In genomic region chr1:46394872-46395465, GRCh38 we compare ENCODE assay signal across 9 cellular contexts. TPM values are rescaled to one million over a fixed set of nuclear protein-coding genes. Genes with fewer than 3 reads are reported as not detected.
DNase-seq lines count a peak whose midpoint lies in the region; ATAC-seq, FAIRE-seq and TF ChIP-seq lines count a peak whose summit lies in the region.
"Had no signal": no experiment of that assay in that cellular context is flagged by ENCODE, and none has a peak within 500 bp of the region (broad histone marks: within the 10 kb centered on the region; RNA-seq: fewer than 3 reads in every experiment).

No MANE protein-coding gene starts in this region.

- no peak overlapping the region for H3T11ph ChIP-seq in H9 (ENCODE audit: low read length)

- ATAC-seq in left colon = peak; percentile 26
- no peak for ATAC-seq in activated T-cell treated with anti-CD3 and anti-CD28 coated beads, Interleukin-2, amount 50 U/mL, for 72 hours (replicated peaks in 1 of 2)

- H3K14ac ChIP-seq in H9 (ENCODE audit: insufficient read depth, low read length) = no peak overlapping the region; the same call in 1 of the 2 replicates

- H2BK120ac ChIP-seq in H9 (ENCODE audit: low read depth, low read length, poor library complexity, severe bottlenecking) = no peak overlapping the region

- no peak for FAIRE-seq in small intestine (lab: Jason Lieb, UNC)

- peaks cover 23 to 41% of the 10 kb centered on the region in 2 experiments for H3K4me1 Mint-ChIP-seq in H9
- peaks cover 5% of the 10 kb centered on the region for H3K4me1 Mint-ChIP-seq in activated T-cell treated with anti-CD3 and anti-CD28 coated beads, Interleukin-2, amount 50 U/mL, for 72 hours (ENCODE audit: low read depth)

- no peak overlapping the region for H2AFZ ChIP-seq in H9 (ENCODE audit: low read length)

- peaks cover 4% of the 10 kb centered on the region; the same call in 1 of the 2 replicates for H3K27me3 ChIP-seq in H9 (ENCODE audit: insufficient read depth, low read length)
- H3K27me3 ChIP-seq in ascending aorta = no peaks in the 10 kb centered on the region
- no peaks in the 10 kb centered on the region for H3K27me3 ChIP-seq in small intestine (ENCODE audit: control insufficient read depth in 2 of 2, insufficient read depth in 2 of 2, low read length in 2 of 2)
- H3K27me3 ChIP-seq in effector memory CD4-positive, alpha-beta T cell (replicated peaks; ENCODE audit: control insufficient read depth, insufficient read depth, low read length, poor library complexity, severe bottlenecking) = no peaks in the 10 kb centered on the region

- TF ChIP-seq POLR2A in erythroblast (IDR thresholded peaks at IDR 0.05; ENCODE audit: low read length) = no peak

- no peaks in the 10 kb centered on the region for H4K20me1 ChIP-seq in H9 (ENCODE audit: control insufficient read depth, insufficient read depth, insufficient read length)

- no peak overlapping the region for H4K5ac ChIP-seq in H9 (ENCODE audit: insufficient read length, low read depth, low read length)

- peaks cover 11 to 19% (median 17%) of the 10 kb centered on the region in 3 experiments for H3K36me3 Mint-ChIP-seq in H9 (ENCODE audit: insufficient read depth in 1 of 3, low read depth in 3 of 3)
- H3K36me3 Mint-ChIP-seq in activated T-cell treated with anti-CD3 and anti-CD28 coated beads, Interleukin-2, amount 50 U/mL, for 72 hours (ENCODE audit: insufficient read depth in 2 of 2) = peaks cover 11 to 17% of the 10 kb centered on the region in 2 donors

- intact Hi-C loops in ascending aorta (cut with DNase I) (loop anchor here (2.0 kb wide), 1 partner anchor 324 kb away; the partner anchor contains the start of gene EFCAB14), left colon (cut with DNase I, micrococcal nuclease) (no loop called here)

- peak overlapping the region; percentile 1 for H3K9ac ChIP-seq in H9 (ENCODE audit: extremely low read depth, insufficient read length, low read length)

- H3K18ac ChIP-seq in H9 (ENCODE audit: insufficient read length, low read depth, low read length) = no peak overlapping the region

- H3K4me3 Mint-ChIP-seq in H9 = peak overlapping the region; percentile 82 to 91
- H3K4me3 Mint-ChIP-seq in activated T-cell treated with anti-CD3 and anti-CD28 coated beads, Interleukin-2, amount 50 U/mL, for 72 hours = peak overlapping the region in 1 of 2 donors; percentile 77

- TF ChIP-seq CTCF in H9 (conservative IDR thresholded peaks at IDR 0.05) (no peak), ascending aorta (IDR thresholded peaks at IDR 0.05) (no peak)

- no peak overlapping the region for H2BK12ac ChIP-seq in H9 (ENCODE audit: insufficient read length, low read depth, low read length)

- no peak overlapping the region for H3K27ac ChIP-seq in H9 (ENCODE audit: insufficient read length, low read depth, low read length)
- no peak overlapping the region for H3K27ac ChIP-seq in ascending aorta
- peak overlapping the region in 1 of 2 donors; percentile 89 for H3K27ac ChIP-seq in small intestine (ENCODE audit: low read depth in 1 of 2, low read length in 1 of 2)
- no peak overlapping the region for H3K27ac ChIP-seq in effector memory CD4-positive, alpha-beta T cell (ENCODE audit: insufficient read depth, low read length, poor library complexity, severe bottlenecking)

- no peak overlapping the region for H3K56ac ChIP-seq in H9 (ENCODE audit: insufficient read length, low read depth, low read length)

- no peak overlapping the region for H3K23ac ChIP-seq in H9 (ENCODE audit: insufficient read length, low read depth, low read length)

- peak overlapping the region; percentile 56 for H3K4me2 ChIP-seq in H9 (ENCODE audit: insufficient read depth, insufficient read length, low read length)

- DNase-seq in H9 (no peak), ascending aorta (ENCODE audit: low spot score in 2 of 2) (no peak), left colon (no peak), small intestine (peak; percentile 29), erythroblast (lab: John Stamatoyannopoulos, UW) (no peak), Kasumi-1 (lab: John Stamatoyannopoulos, UW) (no peak)
- DNase-seq in effector memory CD4-positive, alpha-beta T cell = no peak
- DNase-seq in activated T-cell treated with anti-CD3 and anti-CD28 coated beads, Interleukin-2, amount 50 U/mL, for 72 hours = no peak
- DNase-seq: NCI-H1417 treated with DMSO at 0.1 percent for 48 hours had no signal

- H3K9me3 Mint-ChIP-seq in H9 = peaks cover 23 to 24% of the 10 kb centered on the region in 2 experiments
- H3K9me3 Mint-ChIP-seq in activated T-cell treated with anti-CD3 and anti-CD28 coated beads, Interleukin-2, amount 50 U/mL, for 72 hours = peaks cover 3 to 6% of the 10 kb centered on the region in 2 donors

- H2AK5ac ChIP-seq in H9 (ENCODE audit: insufficient read length, low read length) = no peak overlapping the region

- whole genome bisulfite sequencing in H9 (ENCODE audit: extremely low coverage, insufficient read length, low lambda C conversion rate) = no CpG with 5 or more reads among the region's 17 CpGs
- 17 to 37% (median 28%) methylated on average over 17 of the region's 17 CpGs for WGBS in small intestine, 3 donors

- no peak overlapping the region for H4K8ac ChIP-seq in H9 (replicated peaks; ENCODE audit: insufficient read length, low read depth, low read length)

- H4K91ac ChIP-seq in H9 (ENCODE audit: insufficient read length, low read depth, low read length) = no peak overlapping the region

- H2BK20ac ChIP-seq in H9 (ENCODE audit: low read depth, low read length, poor library complexity, severe bottlenecking) = no peak overlapping the region

- H3K23me2 ChIP-seq in H9 (ENCODE audit: insufficient read length, low read depth, low read length, poor library complexity, severe bottlenecking) = peaks cover 6% of the 10 kb centered on the region

- H3K79me1 ChIP-seq in H9 (ENCODE audit: insufficient read depth, low read depth, low read length, poor library complexity, severe bottlenecking) = no peaks in the 10 kb centered on the region

- H3K4me3 ChIP-seq in ascending aorta (peak overlapping the region; percentile 60 to 69), small intestine (ENCODE audit: low read depth in 1 of 2, low read length in 2 of 2) (peak overlapping the region in 1 of 2 donors; percentile 68)
- no peak overlapping the region for H3K4me3 ChIP-seq in effector memory CD4-positive, alpha-beta T cell (ENCODE audit: insufficient read depth, low read depth, low read length, poor library complexity, severe bottlenecking)

- H3K4me1 ChIP-seq in H9 (ENCODE audit: insufficient read depth, low read length) (peaks cover 5% of the 10 kb centered on the region), ascending aorta (peaks cover 0 to 6% of the 10 kb centered on the region in 2 donors), small intestine (ENCODE audit: control insufficient read depth in 2 of 2, insufficient read depth in 1 of 2, low read depth in 1 of 2, low read length in 1 of 2) (peaks cover 0 to 2% of the 10 kb centered on the region in 2 donors)
- H3K4me1 ChIP-seq in effector memory CD4-positive, alpha-beta T cell (ENCODE audit: control insufficient read depth, insufficient read depth, low read length, poor library complexity, severe bottlenecking) = no peaks in the 10 kb centered on the region

- H3K27ac Mint-ChIP-seq in H9 = no peak overlapping the region
- no peak overlapping the region for H3K27ac Mint-ChIP-seq in activated T-cell treated with anti-CD3 and anti-CD28 coated beads, Interleukin-2, amount 50 U/mL, for 72 hours

- H2BK5ac ChIP-seq in H9 (ENCODE audit: insufficient read length, low read length) = no peak overlapping the region

- H2BK15ac ChIP-seq in H9 (ENCODE audit: low read depth, low read length) = no peak overlapping the region

- peaks cover 55% of the 10 kb centered on the region for H3K27me3 Mint-ChIP-seq in H9 (ENCODE audit: low read depth)
- H3K27me3 Mint-ChIP-seq in activated T-cell treated with anti-CD3 and anti-CD28 coated beads, Interleukin-2, amount 50 U/mL, for 72 hours (ENCODE audit: low read depth) = peaks cover 28% of the 10 kb centered on the region

- H3K9me3 ChIP-seq in H9 (ENCODE audit: control insufficient read depth, low read depth, low read length) (peaks cover 10% of the 10 kb centered on the region), ascending aorta (peaks cover 0 to 12% of the 10 kb centered on the region in 2 donors), small intestine (ENCODE audit: control insufficient read depth, low read depth) (no peaks in the 10 kb centered on the region)
- peaks cover 4% of the 10 kb centered on the region for H3K9me3 ChIP-seq in effector memory CD4-positive, alpha-beta T cell (ENCODE audit: control insufficient read depth, low read length)

- H3K36me3 ChIP-seq in ascending aorta = peaks cover 0 to 2% of the 10 kb centered on the region in 2 donors
- H3K36me3 ChIP-seq in small intestine (ENCODE audit: control insufficient read depth in 2 of 2, insufficient read depth in 2 of 2, low read length in 2 of 2) = no peaks in the 10 kb centered on the region
- no peaks in the 10 kb centered on the region for H3K36me3 ChIP-seq in effector memory CD4-positive, alpha-beta T cell (ENCODE audit: control insufficient read depth, insufficient read depth, low read length)

- H3K79me2 ChIP-seq in H9 (ENCODE audit: insufficient read depth, low read length) = no peaks in the 10 kb centered on the region; the same call in 1 of the 2 replicates

- no peak overlapping the region for H3K4ac ChIP-seq in H9 (ENCODE audit: low read depth, low read length)

RNA-seq across cellular contexts. Expression of gene FAAH, which starts 0.9 kb away (rescaled TPM):
- total RNA-seq in H9 (2021) (18.9 and 23.4 TPM in 2 replicates), ascending aorta (6.0 TPM), left colon (10 to 100 TPM; 71.1 to 84.5 TPM)
- 100 to 1,000 TPM in 1 of 3 donors, 10 to 100 TPM in 2; 46.4 to 138 (median 90.8) TPM for polyA plus RNA-seq in small intestine
- 1 to 10 TPM; 5.1 to 8.8 TPM for total RNA-seq in activated T-cell treated with anti-CD3 and anti-CD28 coated beads, Interleukin-2, amount 50 U/mL, for 72 hours

RNA-seq across cellular contexts. Expression of gene NSUN4, which starts 54.4 kb away (rescaled TPM):
- total RNA-seq in H9 (2021) = 17.5 and 20.4 TPM in 2 replicates
- 6.1 TPM for total RNA-seq in ascending aorta
- total RNA-seq in left colon = 10 to 100 TPM; 16.8 to 22.1 TPM
- 10 to 100 TPM in 2 of 3 donors, 1 to 10 TPM in 1; 8.3 to 12.9 (median 10.3) TPM for polyA plus RNA-seq in small intestine
- 10 to 100 TPM; 42.4 to 42.9 TPM for total RNA-seq in activated T-cell treated with anti-CD3 and anti-CD28 coated beads, Interleukin-2, amount 50 U/mL, for 72 hours
